12 cellular contexts compared by ENCODE assay signal in the genomic region with DNA sequence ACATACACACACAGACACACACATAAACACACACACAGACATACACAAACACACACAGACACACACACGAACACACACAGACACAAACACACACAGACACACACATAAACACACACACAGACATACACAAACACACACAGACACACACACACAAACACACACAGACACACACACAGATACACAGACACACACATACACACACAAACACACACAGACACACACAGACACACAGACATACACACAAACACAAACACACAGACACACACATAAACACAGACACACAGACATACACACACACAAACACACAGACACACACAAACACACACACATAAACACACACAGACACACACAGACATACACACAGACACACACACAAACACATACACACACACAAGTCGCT. TPM values are rescaled to one million over a fixed set of nuclear protein-coding genes. Genes with fewer than 3 reads are reported as not detected.
A peak's percentile ranks its signal among the peaks of the same experiment; 100 is the strongest.
DNase-seq lines count a peak whose midpoint lies in the region; ATAC-seq, FAIRE-seq and TF ChIP-seq lines count a peak whose summit lies in the region.
"Not testable (repeated sequence)": the region's sequence is repeated elsewhere in the genome, so short reads cannot be mapped to it uniquely, and the experiment has no call there.
"Had no signal": no experiment of that assay in that cellular context is flagged by ENCODE, and none has a peak within 500 bp of the region (broad histone marks: within the 10 kb centered on the region; RNA-seq: fewer than 3 reads in every experiment).

No MANE protein-coding gene starts in this region.

- H3K4me1 ChIP-seq in Caco-2; HEK293 (ENCODE audit: control insufficient read depth, insufficient read depth, low read length); IMR-90 (ENCODE audit: control insufficient read depth, insufficient read depth, low read length); GM12878 (ENCODE audit: control insufficient read depth, insufficient read depth, low read length); neural progenitor cell: not testable (repeated sequence)

- not testable (repeated sequence) for H3K27me3 Mint-ChIP-seq in Caco-2 (ENCODE audit: insufficient read depth, unreplicated experiment)
- H3K27me3 Mint-ChIP-seq in central memory CD8-positive, alpha-beta T cell: peaks cover 15% of the 10 kb centered on the region
- H3K27me3 Mint-ChIP-seq in glutamatergic neuron (ENCODE audit: unreplicated experiment) (peaks cover 15% of the 10 kb centered on the region), neural progenitor cell (ENCODE audit: insufficient read depth, low read depth) (peaks cover 16% of the 10 kb centered on the region)

- not testable (repeated sequence) for H3K4me3 Mint-ChIP-seq in Caco-2 (ENCODE audit: unreplicated experiment); central memory CD8-positive, alpha-beta T cell
- H3K4me3 Mint-ChIP-seq in glutamatergic neuron (ENCODE audit: unreplicated experiment) (peak overlapping the region; percentile 61), neural progenitor cell (peak overlapping the region; percentile 72)

- not testable (repeated sequence) for H3K36me3 Mint-ChIP-seq in Caco-2 (ENCODE audit: insufficient read depth, unreplicated experiment); central memory CD8-positive, alpha-beta T cell (ENCODE audit: insufficient read depth); neural progenitor cell
- H3K36me3 Mint-ChIP-seq in glutamatergic neuron (ENCODE audit: unreplicated experiment): peaks cover 12% of the 10 kb centered on the region

- not testable (repeated sequence) for H3K79me2 ChIP-seq in GM12878 (ENCODE audit: control insufficient read depth, insufficient read depth, low read length); neural progenitor cell (ENCODE audit: low read depth)

- H3K36me3 ChIP-seq in Caco-2 (ENCODE audit: control insufficient read depth, insufficient read depth, low read length); HEK293 (ENCODE audit: control insufficient read depth in 2 of 2, insufficient read depth in 1 of 2, low read length in 2 of 2); IMR-90 (ENCODE audit: control insufficient read depth, insufficient read depth, low read length); GM12878 (ENCODE audit: control insufficient read depth in 2 of 2, insufficient read depth in 2 of 2, low read length in 1 of 2); neural progenitor cell: not testable (repeated sequence)

- not testable (repeated sequence) for H3K4me2 ChIP-seq in IMR-90 (ENCODE audit: low read depth, low read length); GM12878 (ENCODE audit: control insufficient read depth, insufficient read depth); neural progenitor cell

- not testable (repeated sequence) for H3K4ac ChIP-seq in IMR-90 (ENCODE audit: low read depth, low read length)

- H3K56ac ChIP-seq in IMR-90 (ENCODE audit: extremely low read depth, insufficient read depth, low read length): not testable (repeated sequence)

- H2AK9ac ChIP-seq in IMR-90 (replicated peaks; ENCODE audit: low read depth, low read length, poor library complexity): not testable (repeated sequence)

- not testable (repeated sequence) for H3K9me3 ChIP-seq in Caco-2; HEK293 (ENCODE audit: control insufficient read depth, insufficient read depth, low read depth, low read length); IMR-90 (ENCODE audit: control insufficient read depth, insufficient read depth, low read length); GM12878 (replicated peaks; ENCODE audit: control insufficient read depth, insufficient read depth, low read length); neural progenitor cell (ENCODE audit: low read depth)

- ATAC-seq in IMR-90 (ENCODE audit: low read depth); GM12878; central memory CD8-positive, alpha-beta T cell (replicated peaks; ENCODE audit: extremely low read depth, poor library complexity, severe bottlenecking): not testable (repeated sequence)

- H2BK15ac ChIP-seq in IMR-90 (ENCODE audit: low read depth, low read length): not testable (repeated sequence)

- H4K8ac ChIP-seq in IMR-90 (ENCODE audit: low read depth in 2 of 2, low read length in 2 of 2): not testable (repeated sequence)

- not testable (repeated sequence) for DNase-seq in Caco-2; IMR-90; GM12878 (ENCODE audit: low read depth, low spot score); central memory CD8-positive, alpha-beta T cell (ENCODE audit: low spot score in 2 of 2); glutamatergic neuron; neural progenitor cell (ENCODE audit: low spot score); urothelium cell line (ENCODE audit: low spot score)

- H2BK120ac ChIP-seq in IMR-90 (ENCODE audit: low read depth, low read length): not testable (repeated sequence)

- in situ Hi-C loops in IMR-90 (cut with MboI; ENCODE audit: low sequenced_read_pairs); GM12878 (cut with MboI): not testable (repeated sequence)

- TF ChIP-seq RAD21 in IMR-90 (IDR thresholded peaks at IDR 0.05; ENCODE audit: low read length); GM12878 (IDR thresholded peaks at IDR 0.05; ENCODE audit: insufficient read depth, low read depth, low read length): not testable (repeated sequence)

- not testable (repeated sequence) for H4K5ac ChIP-seq in IMR-90 (ENCODE audit: low read depth, low read length)

- H3F3A ChIP-seq in neural progenitor cell (ENCODE audit: low read depth): not testable (repeated sequence)

- not testable (repeated sequence) for TF ChIP-seq EP300 in GM12878 (IDR thresholded peaks at IDR 0.05; ENCODE audit: borderline replicate concordance in 1 of 2, control insufficient read depth in 1 of 2, low read depth in 2 of 2, low read length in 2 of 2)

- H3K9me1 ChIP-seq in IMR-90 (ENCODE audit: insufficient read depth, low read length): not testable (repeated sequence)

- H3K9me3 Mint-ChIP-seq in Caco-2 (ENCODE audit: unreplicated experiment); central memory CD8-positive, alpha-beta T cell; neural progenitor cell: not testable (repeated sequence)
- H3K9me3 Mint-ChIP-seq in glutamatergic neuron (ENCODE audit: unreplicated experiment): peaks cover 12% of the 10 kb centered on the region

- H3K27ac Mint-ChIP-seq in Caco-2 (ENCODE audit: unreplicated experiment) (peak overlapping the region; percentile 2), neural progenitor cell (peak overlapping the region; percentile 47)
- H3K27ac Mint-ChIP-seq in central memory CD8-positive, alpha-beta T cell (ENCODE audit: low read depth): peak overlapping the region; percentile 0
- not testable (repeated sequence) for H3K27ac Mint-ChIP-seq in glutamatergic neuron (ENCODE audit: unreplicated experiment)

- H4K20me1 ChIP-seq in IMR-90 (ENCODE audit: insufficient read depth, low read length); GM12878 (ENCODE audit: control insufficient read depth, insufficient read depth); neural progenitor cell (ENCODE audit: low read depth): not testable (repeated sequence)

- SMC1A ChIA-PET in GM12878 (lab: Charles Lee; ENCODE audit: uncharacterized antibody, unreplicated experiment): not testable (repeated sequence)

- TF ChIP-seq POLR2A in IMR-90 (IDR thresholded peaks at IDR 0.05; ENCODE audit: low read depth, low read length); GM12878 (IDR thresholded peaks at IDR 0.05; ENCODE audit: low read depth, low read length): not testable (repeated sequence)

- POLR2A ChIA-PET in Caco-2 (lab: Charles Lee); HEK293 (lab: Yijun Ruan, JAX); IMR-90 (lab: Charles Lee; ENCODE audit: unreplicated experiment); GM12878 (lab: Charles Lee): not testable (repeated sequence)

- not testable (repeated sequence) for H3K27me3 ChIP-seq in Caco-2 (replicated peaks; ENCODE audit: control insufficient read depth, insufficient read depth, low read length); IMR-90 (ENCODE audit: control insufficient read depth, insufficient read depth, low read length); GM12878 (replicated peaks in 1 of 2; ENCODE audit: control insufficient read depth in 2 of 2, insufficient read depth in 2 of 2, low read length in 1 of 2); neural progenitor cell

- not testable (repeated sequence) for H3K18ac ChIP-seq in IMR-90 (ENCODE audit: low read depth, low read length)

- not testable (repeated sequence) for H3K4me1 Mint-ChIP-seq in Caco-2 (ENCODE audit: low read depth, unreplicated experiment); central memory CD8-positive, alpha-beta T cell; glutamatergic neuron (ENCODE audit: low read depth, unreplicated experiment); neural progenitor cell

- CTCF ChIA-PET in Caco-2 (lab: Charles Lee); HEK293 (lab: Yijun Ruan, JAX); IMR-90 (lab: Yijun Ruan, JAX); GM12878 (lab: Yijun Ruan, JAX): not testable (repeated sequence)

- H2AK5ac ChIP-seq in IMR-90 (ENCODE audit: low read depth, low read length): not testable (repeated sequence)

- WGBS in IMR-90 (ENCODE audit: extremely low coverage in 2 of 2, insufficient read length in 1 of 2), 2 experiments: 43% methylated on average over 2 of the region's 2 CpGs; no CpG with 5 or more reads in 1 of the 2 experiments
- 3% methylated on average over 2 of the region's 2 CpGs for WGBS in GM12878 (ENCODE audit: insufficient coverage, insufficient replicate concordance, low lambda C conversion rate, missing lambda C conversion rate)

- not testable (repeated sequence) for H3K23ac ChIP-seq in IMR-90 (ENCODE audit: low read depth, low read length)

- intact Hi-C loops in Caco-2 (cut with micrococcal nuclease; ENCODE audit: unreplicated experiment); IMR-90 (cut with micrococcal nuclease); GM12878 (cut with micrococcal nuclease; ENCODE audit: unreplicated experiment): not testable (repeated sequence)

- dilution Hi-C loops in IMR-90 (cut with HindIII; ENCODE audit: low sequenced_read_pairs, unreplicated experiment): not testable (repeated sequence)

- not testable (repeated sequence) for H3K79me1 ChIP-seq in IMR-90 (ENCODE audit: low read depth in 1 of 2, low read length in 2 of 2)

- H2AFZ ChIP-seq in IMR-90 (replicated peaks; ENCODE audit: low read length, poor library complexity); GM12878 (ENCODE audit: control insufficient read depth, low read depth, low read length); neural progenitor cell (replicated peaks): not testable (repeated sequence)

- FAIRE-seq in GM12878 (lab: Jason Lieb, UNC): peak; percentile 90
- FAIRE-seq in urothelium cell line (lab: Jason Lieb, UNC): peak; percentile 95

- not testable (repeated sequence) for H3K4me3 ChIP-seq in Caco-2 (ENCODE audit: low read depth, low read length); HEK293 (ENCODE audit: low read depth, low read length); IMR-90 (ENCODE audit: insufficient read depth, low read depth, low read length); GM12878; neural progenitor cell

- RAD21 ChIA-PET in GM12878 (lab: Charles Lee; ENCODE audit: unreplicated experiment): not testable (repeated sequence)

- not testable (repeated sequence) for BruUV-seq in Caco-2 (replicated peaks; lab: Mats Ljungman, UMichigan); IMR-90 (replicated peaks; lab: Mats Ljungman, UMichigan); GM12878 (replicated peaks; lab: Mats Ljungman, UMichigan)

- not testable (repeated sequence) for H4K91ac ChIP-seq in IMR-90 (ENCODE audit: insufficient read depth, low read depth, low read length)

- not testable (repeated sequence) for H2BK20ac ChIP-seq in IMR-90 (ENCODE audit: low read depth, low read length)

- H2BK5ac ChIP-seq in IMR-90 (ENCODE audit: low read depth, low read length, poor library complexity, severe bottlenecking): peak overlapping the region; percentile 70

- H3K14ac ChIP-seq in IMR-90 (replicated peaks; ENCODE audit: low read depth, low read length): not testable (repeated sequence)

- H3K27ac ChIP-seq in HEK293 (ENCODE audit: extremely low read depth, low read depth, low read length); IMR-90 (ENCODE audit: insufficient read depth, low read length); GM12878 (ENCODE audit: control insufficient read depth, insufficient read depth); neural progenitor cell: not testable (repeated sequence)

- H3K9ac ChIP-seq in IMR-90 (ENCODE audit: low read depth, low read length); GM12878 (ENCODE audit: control insufficient read depth, insufficient read depth, low read length); neural progenitor cell: not testable (repeated sequence)

- not testable (repeated sequence) for TF ChIP-seq CTCF in Caco-2 (IDR thresholded peaks at IDR 0.05; ENCODE audit: insufficient read depth in 1 of 2, low read depth in 1 of 2, low read length in 1 of 2, severe bottlenecking in 1 of 2, unreplicated experiment in 1 of 2); HEK293 (tag by site-specific recombination; IDR thresholded peaks at IDR 0.05); IMR-90 (conservative IDR thresholded peaks at IDR 0.05; ENCODE audit: low read depth, low read length); GM12878 (IDR thresholded peaks at IDR 0.05 in 2 of 3, conservative IDR thresholded peaks at IDR 0.05 in 1 of 3; ENCODE audit: control insufficient read depth in 2 of 3, extremely low read depth in 1 of 3, insufficient read depth in 1 of 3, low read depth in 3 of 3, low read length in 3 of 3); glutamatergic neuron (IDR thresholded peaks at IDR 0.05; ENCODE audit: partially characterized antibody, unreplicated experiment); neural progenitor cell (IDR thresholded peaks at IDR 0.05)

RNA-seq across cellular contexts. Expression of a gene that starts 31.5 kb away (rescaled TPM):
- total RNA-seq in Caco-2 (2022) (0.91 and 1.4 TPM in 2 replicates), IMR-90 (2012; rRNA removed) (not detected in 2 replicates), GM12878 (2014; rRNA removed) (not detected in 2 replicates), GM12878 (2014; rRNA removed; fragmentation: Illumina TruSeq; extraction: Trizol) (not detected in 2 replicates), GM12878 (2021) (not detected in 2 replicates), glutamatergic neuron (ENCODE audit: unreplicated experiment) (not detected), neural progenitor cell (ENCODE audit: low replicate concordance) (0.36 and 0.62 TPM in 2 replicates)
- polyA plus RNA-seq in IMR-90 (2012; rRNA removed) (not detected in 2 replicates), GM12878 (2011; rRNA removed) (not detected in 2 replicates), GM12878 (2014; fragmentation: Illumina TruSeq; extraction: Trizol) (not detected in 2 replicates), GM12878 (2014; fragmentation: Nextera tagmentation; extraction: Ambion mirVana) (not detected), GM12878 (2014; rRNA removed) (not detected in 2 replicates), GM12878 (2016; fragmentation: Nextera tagmentation; extraction: Ambion mirVana) (not detected)
- not detected in 2 replicates for polyA plus RNA-seq in IMR-90 (2012; cell fraction: cytosol; rRNA removed)
- 0.10 and 0.23 TPM in 2 replicates for polyA plus RNA-seq in IMR-90 (2012; cell fraction: nucleus; rRNA removed; ENCODE audit: low replicate concordance)
- not detected in 2 replicates for total RNA-seq in GM12878 (2013; cell fraction: nucleolus; rRNA removed)
- not detected for polyA plus RNA-seq in GM12878 (2011; ENCODE audit: low read depth)
- not detected in 2 replicates for polyA plus RNA-seq in GM12878 (2011; cell fraction: cytosol; rRNA removed)
- not detected in 2 replicates for polyA plus RNA-seq in GM12878 (2011; cell fraction: nucleus; rRNA removed)
- polyA plus RNA-seq in GM12878 (2012): not detected in 2 replicates
- polyA minus RNA-seq in GM12878 (2011; rRNA and poly(A)+ RNA removed): not detected in 2 replicates
- polyA minus RNA-seq in GM12878 (2011; cell fraction: cytosol; rRNA and poly(A)+ RNA removed): not detected in 2 replicates
- not detected in 2 replicates for polyA minus RNA-seq in GM12878 (2011; cell fraction: nucleus; rRNA and poly(A)+ RNA removed)
- total RNA-seq: CD4-positive, alpha-beta T cell; CD8-positive, alpha-beta T cell; Daoy had no signal
- polyA plus RNA-seq: AG04450 had no signal
